Comparison of ENCODE assay signal across 8 cellular contexts in the genomic region with DNA sequence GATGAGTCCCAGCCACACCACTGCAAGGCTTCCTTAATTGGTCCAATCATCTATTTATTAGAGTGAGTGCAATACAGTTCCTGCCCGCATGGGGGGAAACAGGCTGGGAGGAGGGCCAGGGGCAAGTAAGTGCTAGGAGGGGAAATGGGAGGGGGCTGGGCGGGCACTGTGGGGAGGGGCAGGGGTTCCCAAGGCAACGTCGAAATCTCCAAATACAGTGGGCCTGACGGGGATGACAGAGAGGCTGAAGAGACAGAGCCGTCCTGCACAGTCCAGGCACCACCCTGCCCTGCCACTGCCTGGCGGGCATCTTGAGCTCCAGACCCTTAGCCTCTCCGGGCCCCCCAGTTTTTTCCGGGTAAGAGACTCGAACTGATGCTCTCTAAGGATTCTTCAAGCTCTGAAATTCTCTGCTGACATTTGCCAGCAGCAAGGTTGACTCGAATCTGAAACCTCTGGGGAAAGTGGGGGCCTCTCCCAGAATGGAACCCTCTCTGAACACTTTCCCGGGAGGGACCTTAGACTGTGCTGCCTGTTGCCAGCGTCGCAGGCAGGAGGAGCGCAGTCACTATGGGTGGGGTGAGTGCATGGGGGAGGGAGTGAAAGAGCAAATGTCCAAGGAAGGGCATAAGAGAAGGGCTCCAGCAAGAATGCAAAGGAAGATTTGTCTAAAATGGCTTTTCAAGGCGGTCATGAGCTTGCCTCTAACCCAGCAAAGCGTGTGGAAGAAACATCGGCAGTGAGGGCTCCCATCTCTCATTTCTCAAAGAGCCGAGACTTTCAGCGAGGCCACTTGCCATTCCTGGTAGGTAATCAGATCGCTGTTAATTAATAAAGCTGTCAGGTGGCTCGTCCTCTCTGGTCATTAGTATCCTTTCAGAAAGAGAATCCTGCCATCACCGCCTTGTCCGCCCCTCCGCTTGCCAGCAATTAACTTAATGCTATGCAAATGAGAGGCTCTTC.
DNase-seq lines count a peak whose midpoint lies in the region; ATAC-seq and TF ChIP-seq lines count a peak whose summit lies in the region.

No MANE protein-coding gene starts in this region.

- H3K4me1 Mint-ChIP-seq in activated naive CD8-positive, alpha-beta T cell treated with anti-CD3 and anti-CD28 coated beads for 36 hours = peaks cover 18% of the 10 kb centered on the region

- H3K27ac Mint-ChIP-seq in activated naive CD8-positive, alpha-beta T cell treated with anti-CD3 and anti-CD28 coated beads for 36 hours = peak overlapping the region; percentile 98

- intact Hi-C loops in left cardiac atrium (cut with DNase I) = no loop called here
- intact Hi-C loops in vagina (cut with DNase I) = no loop called here

- H3K4me2 ChIP-seq in BLaER1 treated with 17β-estradiol and CSF1 and Interleukin-3, amounts not matched to agents 10 nM and 100 nM = peak overlapping the region; percentile 82 to 98 (median 92)

- H3K9me3 ChIP-seq in BLaER1 treated with 17β-estradiol and CSF1 and Interleukin-3, amounts not matched to agents 10 nM and 100 nM (replicated peaks in 1 of 11) = peaks cover 16 to 30% (median 23%) of the 10 kb centered on the region in 11 experiments; a peak in 20 of 22 replicates
- no peaks in the 10 kb centered on the region for H3K9me3 ChIP-seq in vagina

- peak; percentile 84 to 86 for ATAC-seq in left cardiac atrium

- peaks cover 0 to 8% (median 0%) of the 10 kb centered on the region in 11 experiments; a peak in 3 of 22 replicates for H3K36me3 ChIP-seq in BLaER1 treated with 17β-estradiol and CSF1 and Interleukin-3, amounts not matched to agents 10 nM and 100 nM
- H3K36me3 ChIP-seq in vagina = no peaks in the 10 kb centered on the region

- H3K27ac ChIP-seq in BLaER1 treated with 17β-estradiol and CSF1 and Interleukin-3, amounts not matched to agents 10 nM and 100 nM = peak overlapping the region; percentile 33 to 97 (median 93); a peak in 21 of 22 replicates
- peak overlapping the region; percentile 81 for H3K27ac ChIP-seq in vagina

- H4K20me1 ChIP-seq in BLaER1 treated with 17β-estradiol and CSF1 and Interleukin-3, amounts not matched to agents 10 nM and 100 nM = no peaks in the 10 kb centered on the region

- no peaks in the 10 kb centered on the region for H3K27me3 ChIP-seq in BLaER1 treated with 17β-estradiol and CSF1 and Interleukin-3, amounts not matched to agents 10 nM and 100 nM
- H3K27me3 ChIP-seq in vagina = no peaks in the 10 kb centered on the region

- peak in 1 of 3 experiments; percentile 15 for TF ChIP-seq CTCF in vagina (IDR thresholded peaks at IDR 0.05)

- H3K4me3 Mint-ChIP-seq in activated naive CD8-positive, alpha-beta T cell treated with anti-CD3 and anti-CD28 coated beads for 36 hours = peak overlapping the region; percentile 98

- peak; percentile 36 for TF ChIP-seq POLR2A in GM19099 (IDR thresholded peaks at IDR 0.05; ENCODE audit: extremely low read depth, insufficient read length, low read depth)
- TF ChIP-seq POLR2A in vagina (IDR thresholded peaks at IDR 0.05) = no peak

- peaks cover 12 to 21% (median 15%) of the 10 kb centered on the region in 10 experiments for H3K4me1 ChIP-seq in BLaER1 treated with 17β-estradiol and CSF1 and Interleukin-3, amounts not matched to agents 10 nM and 100 nM
- H3K4me1 ChIP-seq in vagina = no peaks in the 10 kb centered on the region

- in situ Hi-C loops in SK-MEL-5 (cut with HindIII; ENCODE audit: low pct_unique_long_range_greater_than_20kb, low sequenced_read_pairs) = no loop called here

- H3K27me3 Mint-ChIP-seq in activated naive CD8-positive, alpha-beta T cell treated with anti-CD3 and anti-CD28 coated beads for 36 hours = no peaks in the 10 kb centered on the region

- peaks cover 22% of the 10 kb centered on the region for H3K36me3 Mint-ChIP-seq in activated naive CD8-positive, alpha-beta T cell treated with anti-CD3 and anti-CD28 coated beads for 36 hours

- peak overlapping the region; percentile 58 to 84 (median 73) for H3K4me3 ChIP-seq in BLaER1 treated with 17β-estradiol and CSF1 and Interleukin-3, amounts not matched to agents 10 nM and 100 nM
- H3K4me3 ChIP-seq in vagina = peak overlapping the region; percentile 72 to 80

- DNase-seq in HuH-7 (ENCODE audit: low spot score) = peak; percentile 51
- peak; percentile 55 for DNase-seq in SK-MEL-5 (ENCODE audit: low read depth, low spot score)
- DNase-seq in activated naive CD8-positive, alpha-beta T cell treated with anti-CD3 and anti-CD28 coated beads for 36 hours = peak; percentile 66
- peak; percentile 70 for DNase-seq in left cardiac atrium
- peak; percentile 17 for DNase-seq in pulmonary artery endothelial cell (ENCODE audit: low read depth, low spot score)
- DNase-seq in vagina (ENCODE audit: extremely low spot score in 2 of 2) = no peak

- peaks cover 8% of the 10 kb centered on the region for H3K9me3 Mint-ChIP-seq in activated naive CD8-positive, alpha-beta T cell treated with anti-CD3 and anti-CD28 coated beads for 36 hours

- H3K9ac ChIP-seq in BLaER1 treated with 17β-estradiol and CSF1 and Interleukin-3, amounts not matched to agents 10 nM and 100 nM = peak overlapping the region; percentile 75 to 96 (median 88)

Comparison
In these comparisons a context has a peak if more than half of its experiments do, and no peak if none do; other contexts are left out.
1. DNase-seq: peak in HuH-7 (single experiment), SK-MEL-5 (single experiment), activated naive CD8-positive, alpha-beta T cell treated with anti-CD3 and anti-CD28 coated beads for 36 hours (single experiment), left cardiac atrium (single experiment) and pulmonary artery endothelial cell (single experiment); none in vagina (0 of 2).